Comparison of ENCODE assay signal across 8 cellular contexts in the genomic region with DNA sequence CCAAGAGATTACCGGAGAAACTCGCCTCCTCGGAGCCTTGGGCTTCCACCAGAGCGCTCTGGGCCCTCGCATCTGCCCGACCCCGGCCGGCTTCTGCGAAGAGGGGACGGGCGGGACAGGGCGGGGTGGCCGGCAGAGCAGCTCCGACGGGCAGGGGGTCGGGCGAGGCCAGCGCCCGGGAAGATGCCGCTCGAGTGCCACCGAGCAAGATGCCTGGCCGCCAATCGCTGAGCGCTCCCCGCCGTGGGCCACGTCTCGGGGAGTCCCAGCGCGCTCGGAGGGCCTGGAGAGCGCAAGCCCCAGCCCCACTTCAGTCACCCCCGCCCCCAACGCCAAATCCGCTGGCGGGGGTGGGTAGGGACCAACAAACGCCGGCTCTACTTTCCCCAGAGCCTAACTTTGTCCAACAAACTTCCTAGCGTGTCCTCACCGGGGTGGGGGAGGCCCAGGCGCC. TPM values are rescaled to one million over a fixed set of nuclear protein-coding genes. Genes with fewer than 3 reads are reported as not detected.
DNase-seq lines count a peak whose midpoint lies in the region; ATAC-seq and TF ChIP-seq lines count a peak whose summit lies in the region.

No MANE protein-coding gene starts in this region.

- intact Hi-C loops in heart right ventricle (cut with DNase I), result loop anchor here (2.0 to 10.0 kb wide), 8 partner anchors 41 to 244 kb away; no protein-coding TSS in a partner anchor

- peaks cover 45% of the 10 kb centered on the region for H3K27me3 Mint-ChIP-seq in activated T-cell treated with anti-CD3 and anti-CD28 coated beads, Interleukin-2, amount 50 U/mL, for 4 hours (ENCODE audit: low read depth)
- peaks cover 58% of the 10 kb centered on the region for H3K27me3 Mint-ChIP-seq in activated CD8-positive, alpha-beta T cell treated with anti-CD3 and anti-CD28 coated beads, Interleukin-2, amount 10 ng/mL, durations not matched to agents 7 days and 5 days (ENCODE audit: low read depth)

- no peaks in the 10 kb centered on the region for H3K9me3 ChIP-seq in heart right ventricle

- H3K27ac ChIP-seq in heart right ventricle, result peak overlapping the region; percentile 78 to 96 (median 90)

- CTCF ChIA-PET in activated CD8-positive, alpha-beta T cell treated with anti-CD3 and anti-CD28 coated beads, Interleukin-2, amount 10 ng/mL, durations not matched to agents 7 days and 5 days (lab: Charles Lee), result interaction anchor here (1.0 to 1.9 kb wide), 7 partner anchors 8 to 133 kb away, joined by 3 to 7 read pairs (median 4); no protein-coding TSS in a partner anchor

- no peak overlapping the region for H3K27ac Mint-ChIP-seq in activated CD8-positive, alpha-beta T cell treated with anti-CD3 and anti-CD28 coated beads, Interleukin-2, amount 10 ng/mL, durations not matched to agents 7 days and 5 days

- H3K27me3 ChIP-seq in heart right ventricle, result peaks cover 0 to 32% (median 0%) of the 10 kb centered on the region in 7 donors

- WGBS in heart right ventricle, 2 donors, result 1% methylated on average over 42 of the region's 42 CpGs

- H3K4me3 ChIP-seq in heart right ventricle, result peak overlapping the region; percentile 73 to 95 (median 86)

- H3K9me3 Mint-ChIP-seq in activated T-cell treated with anti-CD3 and anti-CD28 coated beads, Interleukin-2, amount 50 U/mL, for 4 hours, result no peaks in the 10 kb centered on the region
- no peaks in the 10 kb centered on the region for H3K9me3 Mint-ChIP-seq in activated CD8-positive, alpha-beta T cell treated with anti-CD3 and anti-CD28 coated beads, Interleukin-2, amount 10 ng/mL, durations not matched to agents 7 days and 5 days (ENCODE audit: insufficient read depth)

- POLR2A ChIA-PET in activated CD8-positive, alpha-beta T cell treated with anti-CD3 and anti-CD28 coated beads, Interleukin-2, amount 10 ng/mL, durations not matched to agents 7 days and 5 days (lab: Charles Lee), result no interaction called here

- peak; percentile 50 to 52 for ATAC-seq in activated T-cell treated with anti-CD3 and anti-CD28 coated beads, Interleukin-2, amount 50 U/mL, for 4 hours
- ATAC-seq in HG03039 (IDR thresholded peaks at IDR 0.05; ENCODE audit: unreplicated experiment), result peak; percentile 39
- ATAC-seq in activated CD8-positive, alpha-beta T cell treated with anti-CD3 and anti-CD28 coated beads, Interleukin-2, amount 10 ng/mL, durations not matched to agents 7 days and 5 days, result peak; percentile 23
- peak; percentile 32 to 57 (median 38) for ATAC-seq in heart right ventricle

- DNase-seq in activated T-cell treated with anti-CD3 and anti-CD28 coated beads, Interleukin-2, amount 50 U/mL, for 4 hours, result no peak
- DNase-seq in activated T-cell treated with anti-CD3 and anti-CD28 coated beads, Interleukin-2, amount 50 U/mL, for 1 hour, result no peak
- DNase-seq in activated CD8-positive, alpha-beta T cell treated with anti-CD3 and anti-CD28 coated beads, Interleukin-2, amount 10 ng/mL, durations not matched to agents 7 days and 5 days, result no peak
- DNase-seq in heart right ventricle, result peak in 1 of 2 donors; percentile 44
- peak; percentile 86 for DNase-seq in retina
- DNase-seq in DMS79 treated with DMSO at 0.1 percent for 48 hours (lab: John Stamatoyannopoulos, UW), result no peak
- DNase-seq in stimulated activated naive CD4-positive, alpha-beta T cell treated with Interleukin-2 at 50 U/mL for 16 hours (lab: John Stamatoyannopoulos, UW), result no peak

- peaks cover 7 to 58% (median 45%) of the 10 kb centered on the region in 9 donors for H3K4me1 ChIP-seq in heart right ventricle

- H3K4me3 Mint-ChIP-seq in activated T-cell treated with anti-CD3 and anti-CD28 coated beads, Interleukin-2, amount 50 U/mL, for 4 hours, result peak overlapping the region; percentile 82
- peak overlapping the region; percentile 72 for H3K4me3 Mint-ChIP-seq in activated CD8-positive, alpha-beta T cell treated with anti-CD3 and anti-CD28 coated beads, Interleukin-2, amount 10 ng/mL, durations not matched to agents 7 days and 5 days

- TF ChIP-seq CTCF in heart right ventricle (IDR thresholded peaks at IDR 0.05), result no peak

- H3K36me3 ChIP-seq in heart right ventricle, result no peaks in the 10 kb centered on the region

- no peaks in the 10 kb centered on the region for H3K36me3 Mint-ChIP-seq in activated T-cell treated with anti-CD3 and anti-CD28 coated beads, Interleukin-2, amount 50 U/mL, for 4 hours (ENCODE audit: insufficient read depth)
- no peaks in the 10 kb centered on the region for H3K36me3 Mint-ChIP-seq in activated CD8-positive, alpha-beta T cell treated with anti-CD3 and anti-CD28 coated beads, Interleukin-2, amount 10 ng/mL, durations not matched to agents 7 days and 5 days (ENCODE audit: low read depth)

- peaks cover 9% of the 10 kb centered on the region for H3K4me1 Mint-ChIP-seq in activated T-cell treated with anti-CD3 and anti-CD28 coated beads, Interleukin-2, amount 50 U/mL, for 4 hours (ENCODE audit: low read depth)
- peaks cover 7% of the 10 kb centered on the region for H3K4me1 Mint-ChIP-seq in activated CD8-positive, alpha-beta T cell treated with anti-CD3 and anti-CD28 coated beads, Interleukin-2, amount 10 ng/mL, durations not matched to agents 7 days and 5 days (ENCODE audit: low read depth)

RNA-seq across cellular contexts. Expression of a gene that starts 0.5 kb away (rescaled TPM):
- 1 to 10 TPM in 2 of 3 donors, under 1 TPM in 1; 0.53 to 1.7 (median 1.2) TPM for total RNA-seq in activated T-cell treated with anti-CD3 and anti-CD28 coated beads, Interleukin-2, amount 50 U/mL, for 4 hours
- under 1 TPM; 0.44 to 0.79 TPM for total RNA-seq in activated CD8-positive, alpha-beta T cell treated with anti-CD3 and anti-CD28 coated beads, Interleukin-2, amount 10 ng/mL, durations not matched to agents 7 days and 5 days
- 10 to 100 TPM in 9 of 10 donors, 1 to 10 TPM in 1; 8.3 to 36.0 (median 16.7) TPM for total RNA-seq in heart right ventricle
- polyA plus RNA-seq in heart right ventricle, result 10 to 100 TPM in 1 of 2 donors, 1 to 10 TPM in 1; 6.6 to 10.6 TPM
